9 cellular contexts compared by ENCODE assay signal in genomic region chr15:74127954-74128784, GRCh38. TPM values are rescaled to one million over a fixed set of nuclear protein-coding genes. Genes with fewer than 3 reads are reported as not detected.
DNase-seq lines count a peak whose midpoint lies in the region; ATAC-seq, FAIRE-seq and TF ChIP-seq lines count a peak whose summit lies in the region.
"Had no signal": no experiment of that assay in that cellular context is flagged by ENCODE, and none has a peak within 500 bp of the region (broad histone marks: within the 10 kb centered on the region; RNA-seq: fewer than 3 reads in every experiment).

No MANE protein-coding gene starts in this region.

- TF ChIP-seq EP300 in GM12878 (IDR thresholded peaks at IDR 0.05; ENCODE audit: borderline replicate concordance in 1 of 2, control insufficient read depth in 1 of 2, low read depth in 2 of 2, low read length in 2 of 2): no peak
- no peak for TF ChIP-seq EP300 in upper lobe of left lung (IDR thresholded peaks at IDR 0.05)

- peaks cover 87% of the 10 kb centered on the region for H3K27me3 Mint-ChIP-seq in activated T-cell treated with anti-CD3 and anti-CD28 coated beads, Interleukin-2, amount 50 U/mL, for 24 hours

- ATAC-seq in GM12878 (peak; percentile 20; the same call in 2 of the 3 replicates), left lung (peak; percentile 42), upper lobe of left lung (ENCODE audit: low FRiP score in 2 of 2) (peak; percentile 30 to 56), HG03139 (IDR thresholded peaks at IDR 0.05; ENCODE audit: unreplicated experiment) (no peak)

- H3K4me2 ChIP-seq in GM12878 (ENCODE audit: control insufficient read depth, insufficient read depth): peak overlapping the region; percentile 57

- no peaks in the 10 kb centered on the region; the same call in 2 of the 3 replicates for H3K9me3 ChIP-seq in GM12878 (replicated peaks; ENCODE audit: control insufficient read depth, insufficient read depth, low read length)
- H3K9me3 ChIP-seq in left lung: no peaks in the 10 kb centered on the region
- no peaks in the 10 kb centered on the region for H3K9me3 ChIP-seq in upper lobe of left lung

- no peak overlapping the region for H3K9ac ChIP-seq in GM12878 (ENCODE audit: control insufficient read depth, insufficient read depth, low read length)

- TF ChIP-seq CTCF in GM12878 (IDR thresholded peaks at IDR 0.05 in 2 of 3, conservative IDR thresholded peaks at IDR 0.05 in 1 of 3; ENCODE audit: control insufficient read depth in 2 of 3, extremely low read depth in 1 of 3, insufficient read depth in 1 of 3, low read depth in 3 of 3, low read length in 3 of 3) (no peak), left lung (IDR thresholded peaks at IDR 0.05) (no peak), upper lobe of left lung (IDR thresholded peaks at IDR 0.05) (no peak)

- BruUV-seq in GM12878 (replicated peaks; lab: Mats Ljungman, UMichigan): no TSS peak

- peaks cover 31% of the 10 kb centered on the region for H3K4me1 Mint-ChIP-seq in activated T-cell treated with anti-CD3 and anti-CD28 coated beads, Interleukin-2, amount 50 U/mL, for 24 hours (ENCODE audit: low read depth)

- POLR2A ChIA-PET in GM12878 (lab: Charles Lee): no interaction called here

- WGBS in GM12878 (ENCODE audit: insufficient coverage, insufficient replicate concordance, low lambda C conversion rate, missing lambda C conversion rate): 23% methylated on average over 50 of the region's 53 CpGs
- 7 to 8% methylated on average over 30 to 50 of the region's 53 CpGs for WGBS in upper lobe of left lung, 2 donors

- H3K4me3 ChIP-seq in GM12878 (peak overlapping the region; percentile 57; the same call in 1 of the 2 replicates), left lung (peak overlapping the region; percentile 6 to 17), upper lobe of left lung (peak overlapping the region in 3 of 4 donors; percentile 24 to 42 (median 42))

- no peaks in the 10 kb centered on the region for H3K79me2 ChIP-seq in GM12878 (ENCODE audit: control insufficient read depth, insufficient read depth, low read length)

- H3K36me3 Mint-ChIP-seq in activated T-cell treated with anti-CD3 and anti-CD28 coated beads, Interleukin-2, amount 50 U/mL, for 24 hours (ENCODE audit: low read depth): no peaks in the 10 kb centered on the region

- peak; percentile 49 for DNase-seq in activated T-cell treated with anti-CD3 and anti-CD28 coated beads, Interleukin-2, amount 50 U/mL, for 24 hours
- DNase-seq in activated T-cell treated with anti-CD3 and anti-CD28 coated beads for 4 hours (no peak), GM12878 (ENCODE audit: low read depth, low spot score) (no peak), left lung (peak in 1 of 2 donors; percentile 62), upper lobe of left lung (peak in 1 of 2 donors; percentile 86), frontal cortex (ENCODE audit: low spot score in 2 of 2) (no peak), A172 (ENCODE audit: low spot score) (no peak)

- H3K27ac ChIP-seq in GM12878 (ENCODE audit: control insufficient read depth, insufficient read depth): no peak overlapping the region
- H3K27ac ChIP-seq in left lung: no peak overlapping the region
- H3K27ac ChIP-seq in upper lobe of left lung: no peak overlapping the region

- H4K20me1 ChIP-seq in GM12878 (ENCODE audit: control insufficient read depth, insufficient read depth): no peaks in the 10 kb centered on the region

- FAIRE-seq in GM12878 (lab: Jason Lieb, UNC): no peak
- FAIRE-seq in frontal cortex (lab: Jason Lieb, UNC): no peak

- no peak for TF ChIP-seq RAD21 in GM12878 (IDR thresholded peaks at IDR 0.05; ENCODE audit: insufficient read depth, low read depth, low read length)

- H3K4me3 Mint-ChIP-seq in activated T-cell treated with anti-CD3 and anti-CD28 coated beads, Interleukin-2, amount 50 U/mL, for 24 hours: peak overlapping the region; percentile 38

- no peaks in the 10 kb centered on the region for H3K9me3 Mint-ChIP-seq in activated T-cell treated with anti-CD3 and anti-CD28 coated beads, Interleukin-2, amount 50 U/mL, for 24 hours

- no peaks in the 10 kb centered on the region for H3K36me3 ChIP-seq in GM12878 (ENCODE audit: control insufficient read depth in 2 of 2, insufficient read depth in 2 of 2, low read length in 1 of 2)
- no peaks in the 10 kb centered on the region for H3K36me3 ChIP-seq in left lung
- H3K36me3 ChIP-seq in upper lobe of left lung: no peaks in the 10 kb centered on the region

- in situ Hi-C loops in GM12878 (cut with MboI): loop anchor here (10.0 kb wide), 1 partner anchor 1147 kb away; no protein-coding TSS in a partner anchor

- H3K27ac Mint-ChIP-seq in activated T-cell treated with anti-CD3 and anti-CD28 coated beads, Interleukin-2, amount 50 U/mL, for 24 hours: no peak overlapping the region

- RAD21 ChIA-PET in GM12878 (lab: Charles Lee; ENCODE audit: unreplicated experiment): interaction anchor here (0.8 to 1.2 kb wide), 2 partner anchors 176 to 179 kb away, joined by 3 to 4 read pairs; no protein-coding TSS in a partner anchor

- H3K4me1 ChIP-seq in GM12878 (ENCODE audit: control insufficient read depth, insufficient read depth, low read length) (peaks cover 7% of the 10 kb centered on the region), left lung (peaks cover 4 to 37% of the 10 kb centered on the region in 2 donors), upper lobe of left lung (peaks cover 25 to 38% (median 33%) of the 10 kb centered on the region in 4 donors)

- SMC1A ChIA-PET in GM12878 (lab: Charles Lee; ENCODE audit: uncharacterized antibody, unreplicated experiment): interaction anchor here (1.3 to 1.4 kb wide), 2 partner anchors 181 to 194 kb away, joined by 3 read pairs; no protein-coding TSS in a partner anchor

- H3K27me3 ChIP-seq in GM12878 (replicated peaks in 1 of 2; ENCODE audit: control insufficient read depth in 2 of 2, insufficient read depth in 2 of 2, low read length in 1 of 2): peaks cover 25 to 40% of the 10 kb centered on the region in 2 experiments
- H3K27me3 ChIP-seq in left lung: peaks cover 55 to 98% of the 10 kb centered on the region in 2 donors
- H3K27me3 ChIP-seq in upper lobe of left lung: peaks cover 4 to 65% (median 33%) of the 10 kb centered on the region in 4 donors

- intact Hi-C loops in GM12878 (cut with micrococcal nuclease; ENCODE audit: unreplicated experiment) (loop anchor here (1.0 kb wide), 3 partner anchors 175 to 194 kb away; no protein-coding TSS in a partner anchor), left lung (cut with DNase I) (loop anchor here (2.0 to 10.0 kb wide), 2 partner anchors 177 to 179 kb away; no protein-coding TSS in a partner anchor)

- CTCF ChIA-PET in GM12878 (lab: Yijun Ruan, JAX): interaction anchor here (0.6 to 3.3 kb wide), 7 partner anchors 10 to 851 kb away, joined by 3 to 26 read pairs (median 4); no protein-coding TSS in a partner anchor

- no peak for TF ChIP-seq POLR2A in GM12878 (IDR thresholded peaks at IDR 0.05; ENCODE audit: low read depth, low read length)
- no peak for TF ChIP-seq POLR2A in upper lobe of left lung (IDR thresholded peaks at IDR 0.05)

- no peak overlapping the region for H2AFZ ChIP-seq in GM12878 (ENCODE audit: control insufficient read depth, low read depth, low read length)

RNA-seq across cellular contexts. Expression of gene ISLR2, which starts 2.2 kb away (rescaled TPM):
- total RNA-seq in GM12878 (2013; cell fraction: nucleolus; rRNA removed): 0.08 TPM in 1 of 2 replicates, not detected in the other
- 0.06 and 0.16 TPM in 2 replicates for total RNA-seq in GM12878 (2014; rRNA removed)
- total RNA-seq in GM12878 (2014; rRNA removed; fragmentation: Illumina TruSeq; extraction: Trizol): 0.04 TPM in 1 of 2 replicates, not detected in the other
- 0.21 and 0.37 TPM in 2 replicates for total RNA-seq in GM12878 (2021)
- polyA plus RNA-seq in GM12878 (2011; ENCODE audit: low read depth): 0.07 TPM
- polyA plus RNA-seq in GM12878 (2011; rRNA removed): not detected in 2 replicates
- polyA plus RNA-seq in GM12878 (2011; cell fraction: cytosol; rRNA removed): 0.03 and 0.13 TPM in 2 replicates
- polyA plus RNA-seq in GM12878 (2011; cell fraction: nucleus; rRNA removed): 0.33 and 0.37 TPM in 2 replicates
- polyA plus RNA-seq in GM12878 (2012): 0.24 and 0.32 TPM in 2 replicates
- 0.09 TPM in 1 of 2 replicates, not detected in the other for polyA plus RNA-seq in GM12878 (2014; fragmentation: Illumina TruSeq; extraction: Trizol)
- polyA plus RNA-seq in GM12878 (2014; fragmentation: Nextera tagmentation; extraction: Ambion mirVana): not detected
- 0.10 and 0.30 TPM in 2 replicates for polyA plus RNA-seq in GM12878 (2014; rRNA removed)
- polyA plus RNA-seq in GM12878 (2016; fragmentation: Nextera tagmentation; extraction: Ambion mirVana): under 1 TPM in 1 of 2 experiments, not detected in 1; 0.05 TPM
- polyA minus RNA-seq in GM12878 (2011; rRNA and poly(A)+ RNA removed): not detected in 2 replicates
- not detected in 2 replicates for polyA minus RNA-seq in GM12878 (2011; cell fraction: cytosol; rRNA and poly(A)+ RNA removed)
- not detected in 2 replicates for polyA minus RNA-seq in GM12878 (2011; cell fraction: nucleus; rRNA and poly(A)+ RNA removed)
- 1 to 10 TPM; 1.3 to 2.2 TPM for total RNA-seq in left lung
- 1 to 10 TPM in 2 of 6 donors, under 1 TPM in 1, not detected in 3; under 0.01 to 2.5 (median 1.3) TPM for total RNA-seq in upper lobe of left lung
- 113 TPM for total RNA-seq in frontal cortex
- total RNA-seq in A172 (2014; rRNA removed; shearing (Covaris generic)): not detected in 2 replicates
- total RNA-seq: mononuclear cell had no signal

RNA-seq across cellular contexts. Expression of gene ISLR, which starts 45.3 kb away (rescaled TPM):
- not detected in 2 replicates for total RNA-seq in GM12878 (2013; cell fraction: nucleolus; rRNA removed)
- 0.62 and 1.1 TPM in 2 replicates for total RNA-seq in GM12878 (2014; rRNA removed)
- total RNA-seq in GM12878 (2014; rRNA removed; fragmentation: Illumina TruSeq; extraction: Trizol): 0.28 and 0.45 TPM in 2 replicates
- total RNA-seq in GM12878 (2021): 1.3 and 1.7 TPM in 2 replicates
- polyA plus RNA-seq in GM12878 (2011; ENCODE audit: low read depth): 0.29 TPM
- polyA plus RNA-seq in GM12878 (2011; rRNA removed): 0.03 TPM in 1 of 2 replicates, not detected in the other
- 0.03 and 0.09 TPM in 2 replicates for polyA plus RNA-seq in GM12878 (2011; cell fraction: cytosol; rRNA removed)
- polyA plus RNA-seq in GM12878 (2011; cell fraction: nucleus; rRNA removed): 0.16 TPM in 1 of 2 replicates, not detected in the other
- 0.53 and 0.81 TPM in 2 replicates for polyA plus RNA-seq in GM12878 (2012)
- 0.16 and 0.46 TPM in 2 replicates for polyA plus RNA-seq in GM12878 (2014; fragmentation: Illumina TruSeq; extraction: Trizol)
- polyA plus RNA-seq in GM12878 (2014; fragmentation: Nextera tagmentation; extraction: Ambion mirVana): under 1 TPM; 0.05 to 0.13 TPM
- 0.92 and 1.1 TPM in 2 replicates for polyA plus RNA-seq in GM12878 (2014; rRNA removed)
- 1 to 10 TPM in 1 of 2 experiments, under 1 TPM in 1; 0.91 to 1.8 TPM for polyA plus RNA-seq in GM12878 (2016; fragmentation: Nextera tagmentation; extraction: Ambion mirVana)
- polyA minus RNA-seq in GM12878 (2011; rRNA and poly(A)+ RNA removed): not detected in 2 replicates
- not detected in 2 replicates for polyA minus RNA-seq in GM12878 (2011; cell fraction: cytosol; rRNA and poly(A)+ RNA removed)
- polyA minus RNA-seq in GM12878 (2011; cell fraction: nucleus; rRNA and poly(A)+ RNA removed): not detected in 2 replicates
- total RNA-seq in left lung: 10 to 100 TPM; 10.4 to 43.7 TPM
- 10 to 100 TPM; 11.5 to 48.4 (median 21.3) TPM for total RNA-seq in upper lobe of left lung
- 12.6 TPM for total RNA-seq in frontal cortex
- total RNA-seq in A172 (2014; rRNA removed; shearing (Covaris generic)): 0.41 and 0.53 TPM in 2 replicates
- total RNA-seq: mononuclear cell had no signal

RNA-seq across cellular contexts. Expression of gene GOLGA6A, which starts 45.8 kb away (rescaled TPM):
- total RNA-seq in GM12878 (2013; cell fraction: nucleolus; rRNA removed): 0.21 and 0.44 TPM in 2 replicates
- total RNA-seq in GM12878 (2014; rRNA removed) (not detected in 2 replicates), GM12878 (2014; rRNA removed; fragmentation: Illumina TruSeq; extraction: Trizol) (not detected in 2 replicates), GM12878 (2021) (not detected in 2 replicates), left lung (not detected), upper lobe of left lung (under 1 TPM in 1 of 6 donors, not detected in 5; 0.30 TPM), frontal cortex (under 0.01 TPM)
- polyA plus RNA-seq in GM12878 (2011; ENCODE audit: low read depth): not detected
- polyA plus RNA-seq in GM12878 (2011; rRNA removed) (not detected in 2 replicates), GM12878 (2014; fragmentation: Illumina TruSeq; extraction: Trizol) (not detected in 2 replicates), GM12878 (2014; fragmentation: Nextera tagmentation; extraction: Ambion mirVana) (not detected), GM12878 (2014; rRNA removed) (not detected in 2 replicates), GM12878 (2016; fragmentation: Nextera tagmentation; extraction: Ambion mirVana) (not detected)
- polyA plus RNA-seq in GM12878 (2011; cell fraction: cytosol; rRNA removed): not detected in 2 replicates
- 0.09 TPM in 1 of 2 replicates, not detected in the other for polyA plus RNA-seq in GM12878 (2011; cell fraction: nucleus; rRNA removed)
- polyA plus RNA-seq in GM12878 (2012): 0.03 TPM in 1 of 2 replicates, not detected in the other
- 0.31 TPM in 1 of 2 replicates, not detected in the other for polyA minus RNA-seq in GM12878 (2011; rRNA and poly(A)+ RNA removed)
- not detected in 2 replicates for polyA minus RNA-seq in GM12878 (2011; cell fraction: cytosol; rRNA and poly(A)+ RNA removed)
- polyA minus RNA-seq in GM12878 (2011; cell fraction: nucleus; rRNA and poly(A)+ RNA removed): not detected in 2 replicates
- total RNA-seq in A172 (2014; rRNA removed; shearing (Covaris generic)): not detected in 2 replicates
- total RNA-seq: mononuclear cell had no signal

Comparison
In these comparisons a context has a peak if more than half of its experiments do, and no peak if none do; other contexts are left out.
1. RNA of gene ISLR2, which starts 2.2 kb away (total RNA-seq): 113 TPM in frontal cortex (single experiment); 1.3 to 2.2 TPM in left lung, 0.04 to 0.37 TPM in GM12878, under 0.01 to 2.5 TPM in upper lobe of left lung and not detected in A172; every median in the first group is over 10 times any median in the second.
2. Peak in every context shown above with its lines, with median percentiles within 50 percentile points of each other: H3K4me3 ChIP-seq.